ENCODE assay signal across 19 cellular contexts in genomic region chr7:112630565-112630964, GRCh38.
DNase-seq lines count a peak whose midpoint lies in the region; ATAC-seq and TF ChIP-seq lines count a peak whose summit lies in the region.
"Had no signal": no experiment of that assay in that cellular context is flagged by ENCODE, and none has a peak within 500 bp of the region (broad histone marks: within the 10 kb centered on the region; RNA-seq: fewer than 3 reads in every experiment).

No MANE protein-coding gene starts in this region.

- peaks cover under 1% of the 10 kb centered on the region for H3K27me3 Mint-ChIP-seq in osteocyte (ENCODE audit: unreplicated experiment)
- H3K27me3 Mint-ChIP-seq in GM23338 (ENCODE audit: insufficient read depth, low read depth, poor library complexity): no peaks in the 10 kb centered on the region
- H3K27me3 Mint-ChIP-seq: activated naive CD4-positive, alpha-beta T cell treated with anti-CD3 and anti-CD28 coated beads, Interleukin-2, amount 10 ng/mL, durations not matched to agents 7 days and 5 days; brain had no signal

- ATAC-seq in SK-N-SH treated with all-trans-retinoic acid at 6 μM for 48 hours (peak; percentile 18; the same call in 1 of the 3 replicates), GM23338 (no peak), HG02973 (IDR thresholded peaks at IDR 0.05; ENCODE audit: unreplicated experiment) (no peak)
- ATAC-seq: K562, left ventricle myocardium superior had no signal

- no peaks in the 10 kb centered on the region for H3F3A ChIP-seq in GM23338 (replicated peaks; ENCODE audit: low read depth)

- H3K4me3 Mint-ChIP-seq in osteocyte (ENCODE audit: unreplicated experiment) (no peak overlapping the region), GM23338 (no peak overlapping the region)
- H3K4me3 Mint-ChIP-seq: activated naive CD4-positive, alpha-beta T cell treated with anti-CD3 and anti-CD28 coated beads, Interleukin-2, amount 10 ng/mL, durations not matched to agents 7 days and 5 days; brain had no signal

- H3K27me3 ChIP-seq in GM23338 (ENCODE audit: insufficient read depth): no peaks in the 10 kb centered on the region
- H3K27me3 ChIP-seq: suprapubic skin had no signal

- H3K36me3 Mint-ChIP-seq in osteocyte (ENCODE audit: unreplicated experiment) (no peaks in the 10 kb centered on the region), GM23338 (ENCODE audit: low read depth) (no peaks in the 10 kb centered on the region)
- H3K36me3 Mint-ChIP-seq: activated naive CD4-positive, alpha-beta T cell treated with anti-CD3 and anti-CD28 coated beads, Interleukin-2, amount 10 ng/mL, durations not matched to agents 7 days and 5 days; brain had no signal

- H3K4me2 ChIP-seq in GM23338: no peak overlapping the region

- no peaks in the 10 kb centered on the region for H3K79me2 ChIP-seq in GM23338 (replicated peaks; ENCODE audit: insufficient read depth)

- H4K20me1 ChIP-seq in GM23338 (replicated peaks; ENCODE audit: insufficient read depth): no peaks in the 10 kb centered on the region

- TF ChIP-seq CTCF in osteocyte (IDR thresholded peaks at IDR 0.05) (no peak), GM23338 (conservative IDR thresholded peaks at IDR 0.05; ENCODE audit: low read depth in 2 of 2) (no peak)

- H3K4me1 Mint-ChIP-seq in osteocyte (ENCODE audit: unreplicated experiment) (peaks cover 12% of the 10 kb centered on the region), GM23338 (no peaks in the 10 kb centered on the region)
- H3K4me1 Mint-ChIP-seq: activated naive CD4-positive, alpha-beta T cell treated with anti-CD3 and anti-CD28 coated beads, Interleukin-2, amount 10 ng/mL, durations not matched to agents 7 days and 5 days had no signal

- no peaks in the 10 kb centered on the region for H3K9me2 ChIP-seq in GM23338 (ENCODE audit: insufficient read depth)

- H3K4me1 ChIP-seq in GM23338 (ENCODE audit: insufficient read depth): 0 out of 2 replicates have a peak, but pooled peaks cover 2% of the 10 kb centered on the region
- H3K4me1 ChIP-seq: pancreas, suprapubic skin had no signal

- H2AFZ ChIP-seq in GM23338: no peak overlapping the region

- H3K36me3 ChIP-seq in GM23338 (ENCODE audit: insufficient read depth): no peaks in the 10 kb centered on the region
- H3K36me3 ChIP-seq: pancreas, suprapubic skin had no signal

- H3K27ac Mint-ChIP-seq in osteocyte (ENCODE audit: unreplicated experiment) (peak overlapping the region; percentile 44), GM23338 (no peak overlapping the region)
- H3K27ac Mint-ChIP-seq: activated naive CD4-positive, alpha-beta T cell treated with anti-CD3 and anti-CD28 coated beads, Interleukin-2, amount 10 ng/mL, durations not matched to agents 7 days and 5 days; brain had no signal

- peak; percentile 11 for DNase-seq in H4 (ENCODE audit: low spot score)
- peak; percentile 49 for DNase-seq in fibroblast of gingiva (ENCODE audit: low read depth)
- DNase-seq in osteocyte (ENCODE audit: extremely low spot score, unreplicated experiment): no peak
- DNase-seq in GM23338 (ENCODE audit: low spot score): no peak
- no peak for DNase-seq in middle frontal gyrus (ENCODE audit: extremely low spot score, low spot score)
- no peak for DNase-seq in SHP77 treated with DMSO at 0.1 percent for 48 hours (lab: John Stamatoyannopoulos, UW)
- DNase-seq: activated naive CD4-positive, alpha-beta T cell treated with anti-CD3 and anti-CD28 coated beads, Interleukin-2, amount 10 ng/mL, durations not matched to agents 7 days and 5 days; COR-L47; effector CD4-positive, alpha-beta T cell; left ventricle myocardium superior; NCI-H1092 treated with DMSO at 0.1 percent for 48 hours; pancreas; stimulated activated CD4-positive, alpha-beta T cell treated with anti-CD3 and anti-CD28 coated beads, Interleukin-4, amount 100 ng/mL, for 1 hour had no signal

- no peak overlapping the region for H3K4me3 ChIP-seq in GM23338
- H3K4me3 ChIP-seq: K562, pancreas, suprapubic skin had no signal

- H3K27ac ChIP-seq in GM23338 (ENCODE audit: low read depth): no peak overlapping the region
- H3K27ac ChIP-seq: HL-60, pancreas, suprapubic skin had no signal

- H3K9me3 Mint-ChIP-seq in osteocyte (ENCODE audit: unreplicated experiment) (peaks cover 4% of the 10 kb centered on the region), GM23338 (peaks cover 6% of the 10 kb centered on the region; the same call in 2 of the 3 replicates)

TF ChIP-seq in SK-N-SH treated with all-trans-retinoic acid at 6 μM for 48 hours, 23 proteins besides CTCF, POLR2A, EP300 and RAD21:
- no peak for TF ChIP-seq ZNF8 (CRISPR knock-in tag; IDR thresholded peaks at IDR 0.05)

TF ChIP-seq in GM23338, 12 proteins besides CTCF, POLR2A, EP300 and RAD21:
- TF ChIP-seq ETS1 (IDR thresholded peaks at IDR 0.05) (no peak), EZH2phosphoT487 (IDR thresholded peaks at IDR 0.05; ENCODE audit: unreplicated experiment) (no peak), ZNF462 (CRISPR knock-in tag; IDR thresholded peaks at IDR 0.05) (no peak), NANOG (IDR thresholded peaks at IDR 0.05; ENCODE audit: borderline replicate concordance) (no peak), CREB1 (CRISPR knock-in tag; IDR thresholded peaks at IDR 0.05; ENCODE audit: low read depth) (no peak), POLR2AphosphoS5 (IDR thresholded peaks at IDR 0.05; ENCODE audit: low read depth) (no peak), ZNF114 (CRISPR knock-in tag; IDR thresholded peaks at IDR 0.05) (no peak)

Comparison
In these comparisons a context has a peak if more than half of its experiments do, and no peak if none do; other contexts are left out.
1. DNase-seq: peak in H4 (single experiment) and fibroblast of gingiva (single experiment); none in osteocyte (single experiment), GM23338 (single experiment), middle frontal gyrus (single experiment) and SHP77 treated with DMSO at 0.1 percent for 48 hours (single experiment).